ENCODE assay signal across 2 cellular contexts in the genomic region with DNA sequence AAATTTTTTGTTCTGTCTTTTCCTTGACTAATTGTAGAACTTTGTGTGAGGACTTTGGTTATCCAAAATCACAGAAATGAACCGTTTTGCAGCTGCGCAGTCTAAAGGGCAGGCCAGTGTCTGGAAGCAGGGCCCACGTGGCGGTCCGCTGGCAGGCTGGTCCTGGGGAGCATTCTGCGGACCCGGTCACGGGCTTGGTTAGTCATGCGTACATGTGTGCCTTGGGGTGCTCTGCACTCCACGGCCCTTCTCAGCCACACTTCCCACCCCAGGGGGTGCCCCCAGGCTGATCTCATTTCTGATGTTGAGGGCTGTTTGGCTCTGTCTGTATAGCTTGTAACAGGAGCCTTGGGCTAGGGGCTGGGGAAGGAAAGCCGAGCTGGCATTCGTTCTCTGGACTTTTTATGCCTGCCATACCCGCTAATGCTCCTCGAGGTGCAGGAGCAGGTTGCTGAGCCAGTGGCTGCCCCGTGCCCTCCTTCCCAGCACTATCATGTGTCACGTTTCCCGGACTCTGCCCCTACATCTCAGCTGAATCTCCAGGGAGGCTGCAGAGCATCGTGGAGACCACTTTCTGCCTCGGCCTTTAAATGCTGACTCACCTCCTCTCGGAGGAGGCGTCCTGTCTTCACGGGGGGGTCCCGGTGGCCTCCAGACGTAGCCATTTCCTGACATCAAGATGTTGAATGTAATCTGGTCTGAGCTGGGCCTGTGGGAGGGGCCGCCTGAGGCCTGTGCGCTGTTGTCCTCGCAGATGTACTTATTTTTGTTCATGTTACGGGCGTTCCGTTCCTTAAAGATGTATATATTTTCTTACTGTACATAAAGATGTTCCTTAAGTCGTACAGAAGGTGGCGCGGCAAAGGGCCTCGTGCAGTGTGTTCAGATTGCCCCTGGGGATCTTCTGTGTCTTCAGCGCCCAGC.
TF ChIP-seq lines count a peak whose summit lies in the region.

No MANE protein-coding gene starts in this region.

TF ChIP-seq in IMR-90, 13 proteins besides CTCF, POLR2A, EP300 and RAD21:
- no peak for TF ChIP-seq MXI1 (IDR thresholded peaks at IDR 0.05; ENCODE audit: borderline replicate concordance, low read depth, low read length)
- TF ChIP-seq, protein P1, sequence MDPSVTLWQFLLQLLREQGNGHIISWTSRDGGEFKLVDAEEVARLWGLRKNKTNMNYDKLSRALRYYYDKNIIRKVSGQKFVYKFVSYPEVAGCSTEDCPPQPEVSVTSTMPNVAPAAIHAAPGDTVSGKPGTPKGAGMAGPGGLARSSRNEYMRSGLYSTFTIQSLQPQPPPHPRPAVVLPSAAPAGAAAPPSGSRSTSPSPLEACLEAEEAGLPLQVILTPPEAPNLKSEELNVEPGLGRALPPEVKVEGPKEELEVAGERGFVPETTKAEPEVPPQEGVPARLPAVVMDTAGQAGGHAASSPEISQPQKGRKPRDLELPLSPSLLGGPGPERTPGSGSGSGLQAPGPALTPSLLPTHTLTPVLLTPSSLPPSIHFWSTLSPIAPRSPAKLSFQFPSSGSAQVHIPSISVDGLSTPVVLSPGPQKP (IDR thresholded peaks at IDR 0.05; ENCODE audit: borderline replicate concordance, low read depth, low read length): no peak
- no peak for TF ChIP-seq CHD1 (IDR thresholded peaks at IDR 0.05; ENCODE audit: low read depth, low read length)
- TF ChIP-seq NFE2L2 (IDR thresholded peaks at IDR 0.05; ENCODE audit: low read depth, low read length): no peak
- TF ChIP-seq SMC3 (IDR thresholded peaks at IDR 0.05; ENCODE audit: low read depth, low read length): no peak
- no peak for TF ChIP-seq FOS (IDR thresholded peaks at IDR 0.05; ENCODE audit: low read depth, low read length)
- no peak for TF ChIP-seq BHLHE40 (IDR thresholded peaks at IDR 0.05; ENCODE audit: low read depth, low read length)
- TF ChIP-seq CEBPB (IDR thresholded peaks at IDR 0.05; ENCODE audit: low read depth, low read length): no peak
- no peak for TF ChIP-seq MAFK (IDR thresholded peaks at IDR 0.05; ENCODE audit: low read depth, low read length)
- no peak for TF ChIP-seq RCOR1 (IDR thresholded peaks at IDR 0.05; ENCODE audit: insufficient replicate concordance, low read length)
- TF ChIP-seq RFX5 (IDR thresholded peaks at IDR 0.05; ENCODE audit: low read depth, low read length): no peak

TF ChIP-seq in K562, 482 proteins besides CTCF, POLR2A, EP300 and RAD21 (continues in another document):
- peak; percentile 74 for TF ChIP-seq ZFX (CRISPR knock-in tag; IDR thresholded peaks at IDR 0.05)
- TF ChIP-seq, protein P2, sequence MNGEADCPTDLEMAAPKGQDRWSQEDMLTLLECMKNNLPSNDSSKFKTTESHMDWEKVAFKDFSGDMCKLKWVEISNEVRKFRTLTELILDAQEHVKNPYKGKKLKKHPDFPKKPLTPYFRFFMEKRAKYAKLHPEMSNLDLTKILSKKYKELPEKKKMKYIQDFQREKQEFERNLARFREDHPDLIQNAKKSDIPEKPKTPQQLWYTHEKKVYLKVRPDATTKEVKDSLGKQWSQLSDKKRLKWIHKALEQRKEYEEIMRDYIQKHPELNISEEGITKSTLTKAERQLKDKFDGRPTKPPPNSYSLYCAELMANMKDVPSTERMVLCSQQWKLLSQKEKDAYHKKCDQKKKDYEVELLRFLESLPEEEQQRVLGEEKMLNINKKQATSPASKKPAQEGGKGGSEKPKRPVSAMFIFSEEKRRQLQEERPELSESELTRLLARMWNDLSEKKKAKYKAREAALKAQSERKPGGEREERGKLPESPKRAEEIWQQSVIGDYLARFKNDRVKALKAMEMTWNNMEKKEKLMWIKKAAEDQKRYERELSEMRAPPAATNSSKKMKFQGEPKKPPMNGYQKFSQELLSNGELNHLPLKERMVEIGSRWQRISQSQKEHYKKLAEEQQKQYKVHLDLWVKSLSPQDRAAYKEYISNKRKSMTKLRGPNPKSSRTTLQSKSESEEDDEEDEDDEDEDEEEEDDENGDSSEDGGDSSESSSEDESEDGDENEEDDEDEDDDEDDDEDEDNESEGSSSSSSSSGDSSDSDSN (IDR thresholded peaks at IDR 0.05; ENCODE audit: borderline replicate concordance in 1 of 2, low read depth in 2 of 2, low read length in 2 of 2): 0 out of 4 replicates have a peak, but pooled peaks of 1 of the 2 experiments have one; percentile 56
- peak in 1 of 2 experiments; percentile 48; a peak in 1 of 4 replicates for TF ChIP-seq MAZ (CRISPR knock-in tag; conservative IDR thresholded peaks at IDR 0.05 in 1 of 2, IDR thresholded peaks at IDR 0.05 in 1 of 2)
- peak; percentile 79 for TF ChIP-seq ETV5 (CRISPR knock-in tag; IDR thresholded peaks at IDR 0.05; ENCODE audit: low read depth)
- TF ChIP-seq TARDBP (IDR thresholded peaks at IDR 0.05): no peak
- TF ChIP-seq, protein P3, sequence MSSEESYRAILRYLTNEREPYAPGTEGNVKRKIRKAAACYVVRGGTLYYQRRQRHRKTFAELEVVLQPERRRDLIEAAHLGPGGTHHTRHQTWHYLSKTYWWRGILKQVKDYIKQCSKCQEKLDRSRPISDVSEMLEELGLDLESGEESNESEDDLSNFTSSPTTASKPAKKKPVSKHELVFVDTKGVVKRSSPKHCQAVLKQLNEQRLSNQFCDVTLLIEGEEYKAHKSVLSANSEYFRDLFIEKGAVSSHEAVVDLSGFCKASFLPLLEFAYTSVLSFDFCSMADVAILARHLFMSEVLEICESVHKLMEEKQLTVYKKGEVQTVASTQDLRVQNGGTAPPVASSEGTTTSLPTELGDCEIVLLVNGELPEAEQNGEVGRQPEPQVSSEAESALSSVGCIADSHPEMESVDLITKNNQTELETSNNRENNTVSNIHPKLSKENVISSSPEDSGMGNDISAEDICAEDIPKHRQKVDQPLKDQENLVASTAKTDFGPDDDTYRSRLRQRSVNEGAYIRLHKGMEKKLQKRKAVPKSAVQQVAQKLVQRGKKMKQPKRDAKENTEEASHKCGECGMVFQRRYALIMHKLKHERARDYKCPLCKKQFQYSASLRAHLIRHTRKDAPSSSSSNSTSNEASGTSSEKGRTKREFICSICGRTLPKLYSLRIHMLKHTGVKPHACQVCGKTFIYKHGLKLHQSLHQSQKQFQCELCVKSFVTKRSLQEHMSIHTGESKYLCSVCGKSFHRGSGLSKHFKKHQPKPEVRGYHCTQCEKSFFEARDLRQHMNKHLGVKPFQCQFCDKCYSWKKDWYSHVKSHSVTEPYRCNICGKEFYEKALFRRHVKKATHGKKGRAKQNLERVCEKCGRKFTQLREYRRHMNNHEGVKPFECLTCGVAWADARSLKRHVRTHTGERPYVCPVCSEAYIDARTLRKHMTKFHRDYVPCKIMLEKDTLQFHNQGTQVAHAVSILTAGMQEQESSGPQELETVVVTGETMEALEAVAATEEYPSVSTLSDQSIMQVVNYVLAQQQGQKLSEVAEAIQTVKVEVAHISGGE (CRISPR knock-in tag; IDR thresholded peaks at IDR 0.05): no peak
- TF ChIP-seq CBFA2T2 (conservative IDR thresholded peaks at IDR 0.05): peak; percentile 81
- peak; percentile 91 for TF ChIP-seq DPF2 (IDR thresholded peaks at IDR 0.05)
- TF ChIP-seq MAFF (IDR thresholded peaks at IDR 0.05; ENCODE audit: low read length): peak; percentile 91
- peak; percentile 98 for TF ChIP-seq MAFG (tag; conservative IDR thresholded peaks at IDR 0.05)
- TF ChIP-seq, protein P4, sequence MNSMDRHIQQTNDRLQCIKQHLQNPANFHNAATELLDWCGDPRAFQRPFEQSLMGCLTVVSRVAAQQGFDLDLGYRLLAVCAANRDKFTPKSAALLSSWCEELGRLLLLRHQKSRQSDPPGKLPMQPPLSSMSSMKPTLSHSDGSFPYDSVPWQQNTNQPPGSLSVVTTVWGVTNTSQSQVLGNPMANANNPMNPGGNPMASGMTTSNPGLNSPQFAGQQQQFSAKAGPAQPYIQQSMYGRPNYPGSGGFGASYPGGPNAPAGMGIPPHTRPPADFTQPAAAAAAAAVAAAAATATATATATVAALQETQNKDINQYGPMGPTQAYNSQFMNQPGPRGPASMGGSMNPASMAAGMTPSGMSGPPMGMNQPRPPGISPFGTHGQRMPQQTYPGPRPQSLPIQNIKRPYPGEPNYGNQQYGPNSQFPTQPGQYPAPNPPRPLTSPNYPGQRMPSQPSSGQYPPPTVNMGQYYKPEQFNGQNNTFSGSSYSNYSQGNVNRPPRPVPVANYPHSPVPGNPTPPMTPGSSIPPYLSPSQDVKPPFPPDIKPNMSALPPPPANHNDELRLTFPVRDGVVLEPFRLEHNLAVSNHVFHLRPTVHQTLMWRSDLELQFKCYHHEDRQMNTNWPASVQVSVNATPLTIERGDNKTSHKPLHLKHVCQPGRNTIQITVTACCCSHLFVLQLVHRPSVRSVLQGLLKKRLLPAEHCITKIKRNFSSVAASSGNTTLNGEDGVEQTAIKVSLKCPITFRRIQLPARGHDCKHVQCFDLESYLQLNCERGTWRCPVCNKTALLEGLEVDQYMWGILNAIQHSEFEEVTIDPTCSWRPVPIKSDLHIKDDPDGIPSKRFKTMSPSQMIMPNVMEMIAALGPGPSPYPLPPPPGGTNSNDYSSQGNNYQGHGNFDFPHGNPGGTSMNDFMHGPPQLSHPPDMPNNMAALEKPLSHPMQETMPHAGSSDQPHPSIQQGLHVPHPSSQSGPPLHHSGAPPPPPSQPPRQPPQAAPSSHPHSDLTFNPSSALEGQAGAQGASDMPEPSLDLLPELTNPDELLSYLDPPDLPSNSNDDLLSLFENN (IDR thresholded peaks at IDR 0.05; ENCODE audit: low read depth in 2 of 2, low read length in 2 of 2): 0 out of 4 replicates have a peak, but pooled peaks of 1 of the 2 experiments have one; percentile 72
- peak; percentile 36; the same call in 1 of the 2 replicates for TF ChIP-seq MXI1 (IDR thresholded peaks at IDR 0.05; ENCODE audit: low read depth, low read length)
- peak; percentile 43; the same call in 1 of the 2 replicates for TF ChIP-seq GATA2 (CRISPR knock-in tag; IDR thresholded peaks at IDR 0.05)
- TF ChIP-seq, protein P5, sequence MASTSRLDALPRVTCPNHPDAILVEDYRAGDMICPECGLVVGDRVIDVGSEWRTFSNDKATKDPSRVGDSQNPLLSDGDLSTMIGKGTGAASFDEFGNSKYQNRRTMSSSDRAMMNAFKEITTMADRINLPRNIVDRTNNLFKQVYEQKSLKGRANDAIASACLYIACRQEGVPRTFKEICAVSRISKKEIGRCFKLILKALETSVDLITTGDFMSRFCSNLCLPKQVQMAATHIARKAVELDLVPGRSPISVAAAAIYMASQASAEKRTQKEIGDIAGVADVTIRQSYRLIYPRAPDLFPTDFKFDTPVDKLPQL (IDR thresholded peaks at IDR 0.05; ENCODE audit: extremely low read depth, insufficient read length): no peak
- TF ChIP-seq SMAD4 (CRISPR knock-in tag; conservative IDR thresholded peaks at IDR 0.05): peak; percentile 83
- peak; percentile 56 for TF ChIP-seq SAP30 (IDR thresholded peaks at IDR 0.05; ENCODE audit: borderline replicate concordance, insufficient read depth, low read depth, low read length, poor library complexity, severe bottlenecking)
- 0 out of 2 replicates have a peak, but pooled peaks have one; percentile 12 for TF ChIP-seq POLR2G (IDR thresholded peaks at IDR 0.05; ENCODE audit: low read depth, low read length)
- TF ChIP-seq, protein P6, sequence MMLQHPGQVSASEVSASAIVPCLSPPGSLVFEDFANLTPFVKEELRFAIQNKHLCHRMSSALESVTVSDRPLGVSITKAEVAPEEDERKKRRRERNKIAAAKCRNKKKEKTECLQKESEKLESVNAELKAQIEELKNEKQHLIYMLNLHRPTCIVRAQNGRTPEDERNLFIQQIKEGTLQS (IDR thresholded peaks at IDR 0.05): peak; percentile 77
- TF ChIP-seq, protein P6 (CRISPR knock-in tag; conservative IDR thresholded peaks at IDR 0.05): no peak
- TF ChIP-seq, protein P7, sequence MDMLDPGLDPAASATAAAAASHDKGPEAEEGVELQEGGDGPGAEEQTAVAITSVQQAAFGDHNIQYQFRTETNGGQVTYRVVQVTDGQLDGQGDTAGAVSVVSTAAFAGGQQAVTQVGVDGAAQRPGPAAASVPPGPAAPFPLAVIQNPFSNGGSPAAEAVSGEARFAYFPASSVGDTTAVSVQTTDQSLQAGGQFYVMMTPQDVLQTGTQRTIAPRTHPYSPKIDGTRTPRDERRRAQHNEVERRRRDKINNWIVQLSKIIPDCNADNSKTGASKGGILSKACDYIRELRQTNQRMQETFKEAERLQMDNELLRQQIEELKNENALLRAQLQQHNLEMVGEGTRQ (CRISPR knock-in tag; IDR thresholded peaks at IDR 0.05): no peak
- TF ChIP-seq TEAD4 (IDR thresholded peaks at IDR 0.05; ENCODE audit: low read length): peak; percentile 66; the same call in 1 of the 2 replicates
- no peak for TF ChIP-seq TEAD4 (CRISPR knock-in tag; IDR thresholded peaks at IDR 0.05; ENCODE audit: borderline replicate concordance)
- TF ChIP-seq NCOA1 (IDR thresholded peaks at IDR 0.05; ENCODE audit: low read depth): peak; percentile 36; the same call in 1 of the 2 replicates
- TF ChIP-seq, protein P8, sequence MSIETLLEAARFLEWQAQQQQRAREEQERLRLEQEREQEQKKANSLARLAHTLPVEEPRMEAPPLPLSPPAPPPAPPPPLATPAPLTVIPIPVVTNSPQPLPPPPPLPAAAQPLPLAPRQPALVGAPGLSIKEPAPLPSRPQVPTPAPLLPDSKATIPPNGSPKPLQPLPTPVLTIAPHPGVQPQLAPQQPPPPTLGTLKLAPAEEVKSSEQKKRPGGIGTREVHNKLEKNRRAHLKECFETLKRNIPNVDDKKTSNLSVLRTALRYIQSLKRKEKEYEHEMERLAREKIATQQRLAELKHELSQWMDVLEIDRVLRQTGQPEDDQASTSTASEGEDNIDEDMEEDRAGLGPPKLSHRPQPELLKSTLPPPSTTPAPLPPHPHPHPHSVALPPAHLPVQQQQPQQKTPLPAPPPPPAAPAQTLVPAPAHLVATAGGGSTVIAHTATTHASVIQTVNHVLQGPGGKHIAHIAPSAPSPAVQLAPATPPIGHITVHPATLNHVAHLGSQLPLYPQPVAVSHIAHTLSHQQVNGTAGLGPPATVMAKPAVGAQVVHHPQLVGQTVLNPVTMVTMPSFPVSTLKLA (conservative IDR thresholded peaks at IDR 0.05): peak; percentile 52 to 80
- TF ChIP-seq RBFOX2 (IDR thresholded peaks at IDR 0.05; ENCODE audit: low read depth, low read length): peak; percentile 34; the same call in 1 of the 2 replicates
- TF ChIP-seq BHLHE40 (IDR thresholded peaks at IDR 0.05; ENCODE audit: low read length): peak; percentile 64
- TF ChIP-seq TAL1 (IDR thresholded peaks at IDR 0.05): peak; percentile 72; the same call in 1 of the 2 replicates
- peak; percentile 99 for TF ChIP-seq ZNF316 (IDR thresholded peaks at IDR 0.05)
- peak; percentile 63 for TF ChIP-seq POLR2AphosphoS5 (IDR thresholded peaks at IDR 0.05; ENCODE audit: control insufficient read depth, insufficient read depth, low read depth, low read length)
- TF ChIP-seq FOSL1 (tag; conservative IDR thresholded peaks at IDR 0.05): peak; percentile 62
- TF ChIP-seq CREM (IDR thresholded peaks at IDR 0.05; ENCODE audit: low read depth): peak; percentile 71; the same call in 1 of the 2 replicates
- peak; percentile 86 for TF ChIP-seq SMARCA4 (IDR thresholded peaks at IDR 0.05)
- peak in 2 of 3 experiments; percentile 53 to 73 for TF ChIP-seq YY1 (IDR thresholded peaks at IDR 0.05; ENCODE audit: borderline replicate concordance in 1 of 3, control insufficient read depth in 1 of 3, extremely low read depth in 1 of 3, insufficient read depth in 3 of 3, insufficient read length in 1 of 3, insufficient replicate concordance in 2 of 3, low read depth in 1 of 3, low read length in 2 of 3)
